9 cellular contexts compared by ENCODE assay signal in the genomic region with DNA sequence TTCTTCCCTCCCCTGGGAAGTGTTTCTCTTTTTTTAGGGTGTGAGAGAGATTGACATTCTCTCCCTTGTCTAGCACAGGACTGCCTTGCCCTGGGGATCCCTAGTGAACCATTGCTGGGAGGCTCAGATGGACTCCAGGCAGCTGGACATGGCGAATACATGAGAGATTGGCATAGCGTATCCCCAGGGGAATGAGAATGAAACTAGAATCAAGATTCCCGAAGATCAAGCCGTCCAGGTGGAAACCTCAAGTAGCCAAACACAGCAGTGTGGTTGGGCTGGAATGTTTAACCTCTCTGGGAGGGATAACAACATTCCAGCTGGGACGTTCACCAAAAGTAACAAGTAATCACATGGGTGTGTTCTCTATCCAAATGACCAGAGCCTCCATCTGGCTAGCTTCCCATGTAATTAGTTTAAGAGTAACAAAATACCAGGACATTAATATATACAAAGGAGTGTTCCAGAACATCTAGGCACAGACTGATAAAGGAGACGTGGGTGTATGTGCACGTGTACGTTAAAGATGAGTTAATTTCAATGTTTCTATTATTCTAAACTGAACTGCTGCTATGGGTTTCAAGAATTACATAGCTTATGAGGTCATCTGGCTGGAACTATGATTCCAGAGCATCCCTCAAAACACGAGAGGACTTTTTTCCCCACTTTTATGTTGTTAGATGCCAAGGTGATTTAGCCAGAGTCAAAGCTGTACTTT.
A peak's percentile ranks its signal among the peaks of the same experiment; 100 is the strongest.
DNase-seq lines count a peak whose midpoint lies in the region; ATAC-seq, FAIRE-seq and TF ChIP-seq lines count a peak whose summit lies in the region.
"Had no signal": no experiment of that assay in that cellular context is flagged by ENCODE, and none has a peak within 500 bp of the region (broad histone marks: within the 10 kb centered on the region; RNA-seq: fewer than 3 reads in every experiment).

No MANE protein-coding gene starts in this region.

- peak overlapping the region; percentile 82 for H3K14ac ChIP-seq in IMR-90 (replicated peaks; ENCODE audit: low read depth, low read length)

- H2BK120ac ChIP-seq in IMR-90 (ENCODE audit: low read depth, low read length): peak overlapping the region; percentile 73

- POLR2A ChIA-PET in IMR-90 (lab: Charles Lee; ENCODE audit: unreplicated experiment): interaction anchor here (0.6 to 1.0 kb wide), 2 partner anchors 8 to 225 kb away, joined by 3 to 4 read pairs; no protein-coding TSS in a partner anchor

- intact Hi-C loops in IMR-90 (cut with micrococcal nuclease) (no loop called here), transverse colon (cut with DNase I; ENCODE audit: low total_unique reads) (no loop called here), kidney (cut with DNase I) (no loop called here)

- peak overlapping the region; percentile 93 for H3K4ac ChIP-seq in IMR-90 (ENCODE audit: low read depth, low read length)

- peak overlapping the region; percentile 57 for H2BK5ac ChIP-seq in IMR-90 (ENCODE audit: low read depth, low read length, poor library complexity, severe bottlenecking)

- peak overlapping the region; percentile 50; the same call in 1 of the 2 replicates for H3K23ac ChIP-seq in IMR-90 (ENCODE audit: low read depth, low read length)

- no peaks in the 10 kb centered on the region for H3K27me3 ChIP-seq in IMR-90 (ENCODE audit: control insufficient read depth, insufficient read depth, low read length)
- H3K27me3 ChIP-seq in transverse colon: no peaks in the 10 kb centered on the region

- H2AFZ ChIP-seq in IMR-90 (replicated peaks; ENCODE audit: low read length, poor library complexity): no peak overlapping the region

- WGBS in IMR-90 (ENCODE audit: extremely low coverage in 2 of 2, insufficient read length in 1 of 2), 2 experiments: no CpG with 5 or more reads among the region's 9 CpGs
- 37 to 52% methylated on average over 9 of the region's 9 CpGs for WGBS in transverse colon (ENCODE audit: low coverage in 1 of 2), 2 donors

- H3K36me3 ChIP-seq in IMR-90 (ENCODE audit: control insufficient read depth, insufficient read depth, low read length) (no peaks in the 10 kb centered on the region), transverse colon (no peaks in the 10 kb centered on the region), kidney (ENCODE audit: control insufficient read depth in 1 of 2, insufficient read depth in 2 of 2, low read length in 2 of 2) (no peaks in the 10 kb centered on the region)

- no peak overlapping the region for H2AK9ac ChIP-seq in IMR-90 (replicated peaks; ENCODE audit: low read depth, low read length, poor library complexity)

- H4K20me1 ChIP-seq in IMR-90 (ENCODE audit: insufficient read depth, low read length): peaks cover 18% of the 10 kb centered on the region; the same call in 1 of the 2 replicates

- peak overlapping the region; percentile 81 for H3K4me2 ChIP-seq in IMR-90 (ENCODE audit: low read depth, low read length)

- TF ChIP-seq CTCF in IMR-90 (conservative IDR thresholded peaks at IDR 0.05; ENCODE audit: low read depth, low read length) (no peak), cardiac fibroblast (IDR thresholded peaks at IDR 0.05; ENCODE audit: low read depth, low read length) (no peak), transverse colon (IDR thresholded peaks at IDR 0.05) (no peak), kidney (IDR thresholded peaks at IDR 0.05; ENCODE audit: borderline replicate concordance, extremely low read depth, insufficient read depth) (no peak)

- DNase-seq in IMR-90: peak; percentile 95
- peak; percentile 66 for DNase-seq in cardiac fibroblast (ENCODE audit: low read depth in 2 of 2)
- DNase-seq in left kidney (ENCODE audit: low read depth, low spot score): peak; percentile 47
- DNase-seq in transverse colon: no peak
- DNase-seq in HuH-7 (ENCODE audit: low spot score): no peak
- no peak for DNase-seq in stimulated activated naive CD4-positive, alpha-beta T cell (lab: John Stamatoyannopoulos, UW)
- DNase-seq in NCI-H69 (lab: John Stamatoyannopoulos, UW): no peak
- no peak for DNase-seq in kidney
- DNase-seq: occipital lobe had no signal

- in situ Hi-C loops in IMR-90 (cut with MboI; ENCODE audit: low sequenced_read_pairs) (no loop called here), transverse colon (cut with MboI; ENCODE audit: low pct_ligation_motif_present in 1 of 4, low pct_unique_long_range_greater_than_20kb in 1 of 4, low sequenced_read_pairs in 3 of 4) (no loop called here)

- peaks cover 16% of the 10 kb centered on the region for H3K4me1 ChIP-seq in IMR-90 (ENCODE audit: control insufficient read depth, insufficient read depth, low read length)
- peaks cover 3 to 22% (median 9%) of the 10 kb centered on the region in 4 donors for H3K4me1 ChIP-seq in transverse colon
- H3K4me1 ChIP-seq in kidney (ENCODE audit: control insufficient read depth in 1 of 2, insufficient read depth in 1 of 2, low read depth in 1 of 2, low read length in 2 of 2): peaks cover 0 to 3% of the 10 kb centered on the region in 2 donors

- H4K8ac ChIP-seq in IMR-90 (ENCODE audit: low read depth in 2 of 2, low read length in 2 of 2): peak overlapping the region; percentile 12 to 47; a peak in 3 of 4 replicates

- peaks cover 20% of the 10 kb centered on the region for H3K9me1 ChIP-seq in IMR-90 (ENCODE audit: insufficient read depth, low read length)

- H3K18ac ChIP-seq in IMR-90 (ENCODE audit: low read depth, low read length): peak overlapping the region; percentile 92; the same call in 1 of the 2 replicates

- TF ChIP-seq RAD21 in IMR-90 (IDR thresholded peaks at IDR 0.05; ENCODE audit: low read length): no peak

- H3K9ac ChIP-seq in IMR-90 (ENCODE audit: low read depth, low read length): no peak overlapping the region
- H3K9ac ChIP-seq in kidney (ENCODE audit: low read length in 2 of 2): no peak overlapping the region

- dilution Hi-C loops in IMR-90 (cut with HindIII; ENCODE audit: low sequenced_read_pairs, unreplicated experiment): no loop called here

- CTCF ChIA-PET in IMR-90 (lab: Yijun Ruan, JAX): interaction anchor here (0.9 to 1.8 kb wide), 2 partner anchors 25 to 26 kb away, joined by 3 to 4 read pairs; no protein-coding TSS in a partner anchor

- FAIRE-seq in kidney (lab: Jason Lieb, UNC): no peak

- H3K4me3 ChIP-seq in IMR-90 (ENCODE audit: insufficient read depth, low read depth, low read length) (no peak overlapping the region), cardiac fibroblast (replicated peaks in 1 of 2; ENCODE audit: low read depth in 2 of 2, low read length in 2 of 2) (no peak overlapping the region), transverse colon (no peak overlapping the region), kidney (ENCODE audit: low read length in 2 of 2) (no peak overlapping the region)

- peak overlapping the region; percentile 81 for H4K91ac ChIP-seq in IMR-90 (ENCODE audit: insufficient read depth, low read depth, low read length)

- H3K56ac ChIP-seq in IMR-90 (ENCODE audit: extremely low read depth, insufficient read depth, low read length): no peak overlapping the region

- H3K27ac ChIP-seq in IMR-90 (ENCODE audit: insufficient read depth, low read length): peak overlapping the region; percentile 72; the same call in 1 of the 2 replicates
- H3K27ac ChIP-seq in transverse colon: peak overlapping the region; percentile 16 to 70 (median 44)
- H3K27ac ChIP-seq in kidney (ENCODE audit: low read depth in 2 of 2, low read length in 2 of 2): no peak overlapping the region

- H2AK5ac ChIP-seq in IMR-90 (ENCODE audit: low read depth, low read length): peak overlapping the region; percentile 99

- TF ChIP-seq POLR2A in IMR-90 (IDR thresholded peaks at IDR 0.05; ENCODE audit: low read depth, low read length) (no peak), transverse colon (IDR thresholded peaks at IDR 0.05) (no peak)

- peaks cover 4% of the 10 kb centered on the region; the same call in 1 of the 2 replicates for H3K9me3 ChIP-seq in IMR-90 (ENCODE audit: control insufficient read depth, insufficient read depth, low read length)
- no peaks in the 10 kb centered on the region for H3K9me3 ChIP-seq in transverse colon
- H3K9me3 ChIP-seq in kidney (ENCODE audit: control insufficient read depth in 1 of 2, low read length in 2 of 2): no peaks in the 10 kb centered on the region

- H2BK20ac ChIP-seq in IMR-90 (ENCODE audit: low read depth, low read length): peak overlapping the region; percentile 89

- H3K79me1 ChIP-seq in IMR-90 (ENCODE audit: low read depth in 1 of 2, low read length in 2 of 2): peaks cover 0 to 9% of the 10 kb centered on the region in 2 experiments; a peak in 2 of 4 replicates

- H2BK15ac ChIP-seq in IMR-90 (ENCODE audit: low read depth, low read length): peak overlapping the region; percentile 31; the same call in 2 of the 3 replicates

- H4K5ac ChIP-seq in IMR-90 (ENCODE audit: low read depth, low read length): peak overlapping the region; percentile 19; the same call in 1 of the 2 replicates

- ATAC-seq in IMR-90 (ENCODE audit: low read depth): peak; percentile 82

- no TSS peak for BruUV-seq in IMR-90 (replicated peaks; lab: Mats Ljungman, UMichigan)

- TF ChIP-seq EP300 in transverse colon (IDR thresholded peaks at IDR 0.05; ENCODE audit: low read depth): no peak

TF ChIP-seq in IMR-90, 13 proteins besides CTCF, POLR2A, EP300 and RAD21:
- TF ChIP-seq CEBPB (IDR thresholded peaks at IDR 0.05; ENCODE audit: low read depth, low read length): peak; percentile 36; the same call in 1 of the 2 replicates
- TF ChIP-seq, protein P1, sequence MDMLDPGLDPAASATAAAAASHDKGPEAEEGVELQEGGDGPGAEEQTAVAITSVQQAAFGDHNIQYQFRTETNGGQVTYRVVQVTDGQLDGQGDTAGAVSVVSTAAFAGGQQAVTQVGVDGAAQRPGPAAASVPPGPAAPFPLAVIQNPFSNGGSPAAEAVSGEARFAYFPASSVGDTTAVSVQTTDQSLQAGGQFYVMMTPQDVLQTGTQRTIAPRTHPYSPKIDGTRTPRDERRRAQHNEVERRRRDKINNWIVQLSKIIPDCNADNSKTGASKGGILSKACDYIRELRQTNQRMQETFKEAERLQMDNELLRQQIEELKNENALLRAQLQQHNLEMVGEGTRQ (IDR thresholded peaks at IDR 0.05; ENCODE audit: low read depth, low read length): peak; percentile 48; the same call in 1 of the 2 replicates
- peak; percentile 100 for TF ChIP-seq BHLHE40 (IDR thresholded peaks at IDR 0.05; ENCODE audit: low read depth, low read length)
- TF ChIP-seq MAZ (IDR thresholded peaks at IDR 0.05; ENCODE audit: borderline replicate concordance, low read depth, low read length): no peak
- TF ChIP-seq FOS (IDR thresholded peaks at IDR 0.05; ENCODE audit: low read depth, low read length): peak; percentile 3; the same call in 1 of the 2 replicates
- no peak for TF ChIP-seq RFX5 (IDR thresholded peaks at IDR 0.05; ENCODE audit: low read depth, low read length)
- no peak for TF ChIP-seq MAFK (IDR thresholded peaks at IDR 0.05; ENCODE audit: low read depth, low read length)
- TF ChIP-seq MXI1 (IDR thresholded peaks at IDR 0.05; ENCODE audit: borderline replicate concordance, low read depth, low read length): peak; percentile 53; the same call in 1 of the 2 replicates

Comparison
In these comparisons a context has a peak if more than half of its experiments do, and no peak if none do; other contexts are left out.
1. DNase-seq: peak in IMR-90 (single experiment), cardiac fibroblast (2 of 2) and left kidney (single experiment); none in transverse colon (single experiment), HuH-7 (single experiment), stimulated activated naive CD4-positive, alpha-beta T cell (0 of 6), NCI-H69 (single experiment) and kidney (single experiment).
2. H3K27ac ChIP-seq: peak in IMR-90 (single experiment) and transverse colon (4 of 4); none in kidney (0 of 2).